In the genomic region with DNA sequence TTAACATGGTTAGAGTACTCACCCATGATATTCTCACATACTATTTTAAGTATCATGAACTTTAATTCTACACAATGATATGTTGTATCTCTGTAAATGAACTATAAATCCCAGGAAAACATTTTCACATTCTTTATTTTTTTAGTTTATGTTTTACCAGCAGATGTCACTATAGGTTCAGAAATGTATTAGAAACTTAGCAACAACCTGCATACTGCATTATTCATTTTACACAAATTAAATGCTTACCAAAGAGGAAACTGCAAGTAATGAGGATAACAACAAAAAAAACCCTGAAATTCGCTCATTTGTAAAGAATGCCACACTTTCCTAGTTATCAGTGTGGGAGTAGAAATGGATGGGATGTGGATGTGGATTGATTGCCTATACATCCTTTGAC, we compare ENCODE assay signal across 12 cellular contexts.
DNase-seq lines count a peak whose midpoint lies in the region; ATAC-seq, FAIRE-seq and TF ChIP-seq lines count a peak whose summit lies in the region.
"Had no signal": no experiment of that assay in that cellular context is flagged by ENCODE, and none has a peak within 500 bp of the region (broad histone marks: within the 10 kb centered on the region; RNA-seq: fewer than 3 reads in every experiment).

No MANE protein-coding gene starts in this region.

- no peaks in the 10 kb centered on the region for H3K9me3 Mint-ChIP-seq in chondrocyte (ENCODE audit: low read depth)
- H3K9me3 Mint-ChIP-seq: CD8-positive, alpha-beta memory T cell; central memory CD8-positive, alpha-beta T cell; neural crest cell had no signal

- TF ChIP-seq CTCF in A673 (conservative IDR thresholded peaks at IDR 0.05; ENCODE audit: low read depth, low read length) (no peak; the same call in 1 of the 2 replicates), chondrocyte (IDR thresholded peaks at IDR 0.05) (peak; percentile 69), lower leg skin (IDR thresholded peaks at IDR 0.05) (no peak), left lung (IDR thresholded peaks at IDR 0.05) (no peak)

- H3K36me3 Mint-ChIP-seq in chondrocyte (ENCODE audit: low read depth), result peaks cover 59% of the 10 kb centered on the region
- H3K36me3 Mint-ChIP-seq: CD8-positive, alpha-beta memory T cell had no signal

- no TSS peak for BruUV-seq in A673 (replicated peaks; lab: Mats Ljungman, UMichigan)

- FAIRE-seq in G401.6 (lab: Jason Lieb, UNC), result peak; percentile 49
- FAIRE-seq: GM12892 had no signal

- CTCF ChIA-PET in A673 (lab: Charles Lee), result interaction anchor here (0.5 to 2.6 kb wide), 2 partner anchors 8 to 284 kb away, joined by 3 to 13 read pairs; no protein-coding TSS in a partner anchor

- H3K36me3 ChIP-seq in A673 (ENCODE audit: insufficient read depth, low read length, poor library complexity, severe bottlenecking) (peaks cover 46% of the 10 kb centered on the region), left lung (peaks cover 0 to 89% of the 10 kb centered on the region in 2 donors)

- WGBS in lower leg skin, 2 donors, result 84 to 92% methylated on average over 1 of the region's 1 CpG

- H3K4me1 ChIP-seq in A673 (ENCODE audit: insufficient read depth, low read length, poor library complexity, severe bottlenecking), result peaks cover 4% of the 10 kb centered on the region
- no peaks in the 10 kb centered on the region for H3K4me1 ChIP-seq in left lung

- no peaks in the 10 kb centered on the region for H3K9me3 ChIP-seq in A673 (ENCODE audit: low read depth, low read length, poor library complexity, severe bottlenecking)
- no peaks in the 10 kb centered on the region for H3K9me3 ChIP-seq in left lung

- DNase-seq in A673 (ENCODE audit: low spot score) (peak; percentile 55), NCI-H748 (lab: John Stamatoyannopoulos, UW; ENCODE audit: unreplicated experiment) (peak; percentile 68), chondrocyte (ENCODE audit: low spot score) (no peak), lower leg skin (ENCODE audit: low spot score in 2 of 2) (no peak), left lung (no peak)

- H3K4me3 Mint-ChIP-seq in chondrocyte (ENCODE audit: unreplicated experiment), result no peak overlapping the region
- H3K4me3 Mint-ChIP-seq: CD8-positive, alpha-beta memory T cell; central memory CD8-positive, alpha-beta T cell; neural crest cell had no signal

- H3K27ac ChIP-seq in A673 (ENCODE audit: low read depth, low read length, poor library complexity, severe bottlenecking) (no peak overlapping the region), left lung (no peak overlapping the region)

- intact Hi-C loops in A673 (cut with micrococcal nuclease; ENCODE audit: unreplicated experiment) (loop anchor here (1.0 kb wide), 1 partner anchor 284 kb away; no protein-coding TSS in a partner anchor), lower leg skin (cut with DNase I; ENCODE audit: low total_unique reads) (no loop called here), left lung (cut with DNase I) (no loop called here)

- H3K27me3 Mint-ChIP-seq in chondrocyte (ENCODE audit: low read depth), result no peaks in the 10 kb centered on the region

- TF ChIP-seq POLR2A in lower leg skin (IDR thresholded peaks at IDR 0.05), result no peak

- H3K4me1 Mint-ChIP-seq in chondrocyte (ENCODE audit: low read depth), result peaks cover 10% of the 10 kb centered on the region
- H3K4me1 Mint-ChIP-seq: neural crest cell had no signal

- POLR2A ChIA-PET in A673 (lab: Charles Lee; ENCODE audit: low non-redundant PET), result no interaction called here

- ATAC-seq in HG03460 (IDR thresholded peaks at IDR 0.05; ENCODE audit: unreplicated experiment) (no peak), HG03108 (IDR thresholded peaks at IDR 0.05; ENCODE audit: unreplicated experiment) (no peak), left lung (no peak)

- H3K4me3 ChIP-seq in A673 (ENCODE audit: low read depth, low read length, poor library complexity, severe bottlenecking), result no peak overlapping the region
- no peak overlapping the region for H3K4me3 ChIP-seq in lower leg skin (ENCODE audit: low read depth, poor library complexity, severe bottlenecking)
- H3K4me3 ChIP-seq in left lung, result no peak overlapping the region

- H3K27ac Mint-ChIP-seq in chondrocyte (ENCODE audit: unreplicated experiment), result no peak overlapping the region

- H3K27me3 ChIP-seq in A673 (replicated peaks; ENCODE audit: insufficient read depth, low read depth, low read length, poor library complexity) (no peaks in the 10 kb centered on the region), left lung (no peaks in the 10 kb centered on the region)

Comparison
In these comparisons a context has a peak if more than half of its experiments do, and no peak if none do; other contexts are left out.
1. DNase-seq: peak in A673 (single experiment) and NCI-H748 (single experiment); none in chondrocyte (single experiment), lower leg skin (0 of 2) and left lung (0 of 2).